Comparison of ENCODE assay signal across 15 cellular contexts in genomic region chr9:103078581-103078980, GRCh38.
DNase-seq lines count a peak whose midpoint lies in the region; ATAC-seq and TF ChIP-seq lines count a peak whose summit lies in the region.
"Had no signal": no experiment of that assay in that cellular context is flagged by ENCODE, and none has a peak within 500 bp of the region (broad histone marks: within the 10 kb centered on the region; RNA-seq: fewer than 3 reads in every experiment).

No MANE protein-coding gene starts in this region.

- H3K9me3 ChIP-seq in SK-N-SH (no peaks in the 10 kb centered on the region), Loucy (ENCODE audit: insufficient read depth, low read depth, low read length) (no peaks in the 10 kb centered on the region), heart left ventricle (peaks cover 0 to 3% (median 0%) of the 10 kb centered on the region in 12 donors)

- no peaks in the 10 kb centered on the region for H3K79me2 ChIP-seq in SK-N-SH (ENCODE audit: insufficient read depth)
- H3K79me2 ChIP-seq in Loucy (ENCODE audit: insufficient read depth, low read length), result no peaks in the 10 kb centered on the region

- TF ChIP-seq RAD21 in SK-N-SH (IDR thresholded peaks at IDR 0.05; ENCODE audit: low read length), result peak; percentile 56

- intact Hi-C loops in heart left ventricle (cut with DNase I), result no loop called here

- H3K4me3 ChIP-seq in SK-N-SH (ENCODE audit: low read depth in 2 of 2, low read length in 1 of 2), result no peak overlapping the region
- no peak overlapping the region for H3K4me3 ChIP-seq in Loucy (ENCODE audit: low read length, poor library complexity, severe bottlenecking)
- H3K4me3 ChIP-seq in heart left ventricle, result no peak overlapping the region
- H3K4me3 ChIP-seq: BLaER1 treated with 17β-estradiol and CSF1 and Interleukin-3, amounts not matched to agents 10 nM and 100 nM; GM12878 had no signal

- no peak overlapping the region for H3K4me2 ChIP-seq in SK-N-SH
- H3K4me2 ChIP-seq in Loucy (ENCODE audit: low read depth, low read length, poor library complexity, severe bottlenecking), result no peak overlapping the region
- H3K4me2 ChIP-seq: BLaER1 treated with 17β-estradiol and CSF1 and Interleukin-3, amounts not matched to agents 10 nM and 100 nM had no signal

- H3K9me2 ChIP-seq in SK-N-SH, result no peaks in the 10 kb centered on the region
- H3K9me2 ChIP-seq in Loucy (replicated peaks; ENCODE audit: low read depth, low read length), result no peaks in the 10 kb centered on the region

- H3K9ac ChIP-seq in SK-N-SH, result no peak overlapping the region
- H3K9ac ChIP-seq in Loucy (ENCODE audit: low read depth, low read length, poor library complexity, severe bottlenecking), result no peak overlapping the region
- H3K9ac ChIP-seq: BLaER1 treated with 17β-estradiol and CSF1 and Interleukin-3, amounts not matched to agents 10 nM and 100 nM had no signal

- DNase-seq in SK-N-SH, result no peak
- peak; percentile 4 for DNase-seq in RWPE1 (ENCODE audit: low spot score)
- DNase-seq in amniotic stem cell (lab: John Stamatoyannopoulos, UW), result no peak
- no peak for DNase-seq in heart left ventricle
- no peak for DNase-seq in ureter (ENCODE audit: low spot score)
- DNase-seq: 8988T; AML-193; CD4-positive, alpha-beta T cell; DMS79; HCEC 1CT; HFFc6 had no signal

- WGBS in SK-N-SH (ENCODE audit: low lambda C conversion rate), result 0% methylated on average over 1 of the region's 1 CpG
- 48 to 62% (median 52%) methylated on average over 1 of the region's 1 CpG for WGBS in heart left ventricle, 4 donors

- no peak for TF ChIP-seq EP300 in SK-N-SH (IDR thresholded peaks at IDR 0.05; ENCODE audit: borderline replicate concordance in 1 of 2, low read depth in 1 of 2, low read length in 1 of 2)

- ATAC-seq in SK-N-SH treated with all-trans-retinoic acid at 6 μM for 48 hours, result no peak
- no peak for ATAC-seq in heart left ventricle
- ATAC-seq: GM12878 had no signal

- no peaks in the 10 kb centered on the region for H4K20me1 ChIP-seq in SK-N-SH (ENCODE audit: insufficient read depth)
- no peaks in the 10 kb centered on the region for H4K20me1 ChIP-seq in Loucy (ENCODE audit: insufficient read depth, low read length, poor library complexity, severe bottlenecking)
- H4K20me1 ChIP-seq: BLaER1 treated with 17β-estradiol and CSF1 and Interleukin-3, amounts not matched to agents 10 nM and 100 nM had no signal

- H3F3A ChIP-seq in SK-N-SH (replicated peaks; ENCODE audit: insufficient read depth) (no peaks in the 10 kb centered on the region), Loucy (ENCODE audit: low read depth) (no peaks in the 10 kb centered on the region)

- H2AFZ ChIP-seq in SK-N-SH (ENCODE audit: low read depth), result no peak overlapping the region
- no peak overlapping the region for H2AFZ ChIP-seq in Loucy (ENCODE audit: low read length)

- TF ChIP-seq POLR2A in heart left ventricle (IDR thresholded peaks at IDR 0.05), result no peak

- no peaks in the 10 kb centered on the region for H3K27me3 ChIP-seq in SK-N-SH (ENCODE audit: insufficient read depth)
- no peaks in the 10 kb centered on the region for H3K27me3 ChIP-seq in Loucy (ENCODE audit: insufficient read depth, low read length, poor library complexity, severe bottlenecking)
- H3K27me3 ChIP-seq in heart left ventricle, result no peaks in the 10 kb centered on the region
- H3K27me3 ChIP-seq: BLaER1 treated with 17β-estradiol and CSF1 and Interleukin-3, amounts not matched to agents 10 nM and 100 nM had no signal

- TF ChIP-seq CTCF in SK-N-SH (IDR thresholded peaks at IDR 0.05) (no peak), Loucy (conservative IDR thresholded peaks at IDR 0.05; ENCODE audit: low read length) (peak; percentile 43), RWPE1 (conservative IDR thresholded peaks at IDR 0.05; ENCODE audit: low read depth) (peak; percentile 32), heart left ventricle (IDR thresholded peaks at IDR 0.05) (no peak)

- H3K4me1 ChIP-seq in SK-N-SH (ENCODE audit: control insufficient read depth in 1 of 2, insufficient read depth in 2 of 2, low read depth in 1 of 2, low read length in 1 of 2) (no peaks in the 10 kb centered on the region), Loucy (ENCODE audit: insufficient read depth, low read length, poor library complexity, severe bottlenecking) (no peaks in the 10 kb centered on the region), heart left ventricle (no peaks in the 10 kb centered on the region)
- H3K4me1 ChIP-seq: BLaER1 treated with 17β-estradiol and CSF1 and Interleukin-3, amounts not matched to agents 10 nM and 100 nM had no signal

- POLR2A ChIA-PET in SK-N-SH (lab: Yijun Ruan, JAX), result no interaction called here
- POLR2A ChIA-PET in RWPE1 (lab: Yijun Ruan, JAX; ENCODE audit: low non-redundant PET), result no interaction called here

- CTCF ChIA-PET in SK-N-SH (lab: Yijun Ruan, JAX), result no interaction called here
- CTCF ChIA-PET in RWPE1 (lab: Yijun Ruan, JAX), result no interaction called here

- H3K27ac ChIP-seq in SK-N-SH (ENCODE audit: low read depth in 2 of 2, low read length in 1 of 2) (no peak overlapping the region), RWPE1 (no peak overlapping the region), heart left ventricle (no peak overlapping the region)
- H3K27ac ChIP-seq: BLaER1 treated with 17β-estradiol and CSF1 and Interleukin-3, amounts not matched to agents 10 nM and 100 nM had no signal

- H3K36me3 ChIP-seq in SK-N-SH (replicated peaks in 1 of 2; ENCODE audit: control insufficient read depth in 1 of 2, insufficient read depth in 2 of 2, low read length in 1 of 2) (no peaks in the 10 kb centered on the region), Loucy (ENCODE audit: insufficient read depth, low read length) (no peaks in the 10 kb centered on the region), heart left ventricle (no peaks in the 10 kb centered on the region)
- H3K36me3 ChIP-seq: BLaER1 treated with 17β-estradiol and CSF1 and Interleukin-3, amounts not matched to agents 10 nM and 100 nM had no signal

TF ChIP-seq in SK-N-SH, 30 proteins besides CTCF, POLR2A, EP300 and RAD21 (continues in another document):
- TF ChIP-seq MAX (IDR thresholded peaks at IDR 0.05; ENCODE audit: low read depth), result no peak
- no peak for TF ChIP-seq MXI1 (IDR thresholded peaks at IDR 0.05; ENCODE audit: low read depth, low read length)
- TF ChIP-seq GABPA (IDR thresholded peaks at IDR 0.05; ENCODE audit: low read depth), result no peak
- TF ChIP-seq USF2 (IDR thresholded peaks at IDR 0.05; ENCODE audit: borderline replicate concordance, low read depth, low read length), result no peak
- no peak for TF ChIP-seq USF1 (IDR thresholded peaks at IDR 0.05; ENCODE audit: borderline replicate concordance, low read depth)
- TF ChIP-seq JUND (IDR thresholded peaks at IDR 0.05), result no peak

TF ChIP-seq in SK-N-SH treated with all-trans-retinoic acid at 6 μM for 48 hours, 23 proteins besides CTCF, POLR2A, EP300 and RAD21:
- no peak for TF ChIP-seq ZC3H10 (CRISPR knock-in tag; IDR thresholded peaks at IDR 0.05)
- TF ChIP-seq ZNF565 (CRISPR knock-in tag; conservative IDR thresholded peaks at IDR 0.05; ENCODE audit: low read depth), result no peak
- TF ChIP-seq PATZ1 (CRISPR knock-in tag; IDR thresholded peaks at IDR 0.05; ENCODE audit: borderline replicate concordance), result no peak
- no peak for TF ChIP-seq CSRNP3 (CRISPR knock-in tag; IDR thresholded peaks at IDR 0.05)
- TF ChIP-seq ESRRG (CRISPR knock-in tag; IDR thresholded peaks at IDR 0.05), result no peak
- TF ChIP-seq ZFP3 (CRISPR knock-in tag; IDR thresholded peaks at IDR 0.05), result no peak
- TF ChIP-seq CSDC2 (CRISPR knock-in tag; IDR thresholded peaks at IDR 0.05), result no peak
- no peak for TF ChIP-seq ZFP30 (CRISPR knock-in tag; IDR thresholded peaks at IDR 0.05)
- TF ChIP-seq ZNF8 (CRISPR knock-in tag; IDR thresholded peaks at IDR 0.05), result no peak
- TF ChIP-seq ARNTL (CRISPR knock-in tag; IDR thresholded peaks at IDR 0.05; ENCODE audit: borderline replicate concordance, low read depth), result no peak

Comparison
In these comparisons a context has a peak if more than half of its experiments do, and no peak if none do; other contexts are left out.
1. CTCF ChIP-seq: peak in Loucy (single experiment) and RWPE1 (single experiment); none in SK-N-SH (single experiment) and heart left ventricle (0 of 12).